In genomic region chr1:232682248-232682647, GRCh38 we compare ENCODE assay signal across 28 cellular contexts. TPM values are rescaled to one million over a fixed set of nuclear protein-coding genes. Genes with fewer than 3 reads are reported as not detected.
DNase-seq lines count a peak whose midpoint lies in the region; ATAC-seq and TF ChIP-seq lines count a peak whose summit lies in the region.
"Had no signal": no experiment of that assay in that cellular context is flagged by ENCODE, and none has a peak within 500 bp of the region (broad histone marks: within the 10 kb centered on the region; RNA-seq: fewer than 3 reads in every experiment).

No MANE protein-coding gene starts in this region.

- H3K79me2 ChIP-seq in Karpas-422 (ENCODE audit: low read length) = no peaks in the 10 kb centered on the region

- H3K9ac ChIP-seq in colonic mucosa (ENCODE audit: low read depth in 2 of 2, low read length in 2 of 2) (no peak overlapping the region), Karpas-422 (ENCODE audit: low read length) (no peak overlapping the region)

- H3K4me1 Mint-ChIP-seq in activated T-cell treated with anti-CD3 and anti-CD28 coated beads, Interleukin-2, amount 50 U/mL, for 4 hours (ENCODE audit: low read depth) = no peaks in the 10 kb centered on the region
- H3K4me1 Mint-ChIP-seq: activated CD4-positive, alpha-beta T cell treated with anti-CD3 and anti-CD28 coated beads for 36 hours; stimulated activated effector memory CD8-positive, alpha-beta T cell treated with anti-CD3 and anti-CD28 coated beads, Interleukin-12 subunit alpha, Interleukin-12 subunit beta, amount 100 ng/mL, for 72 hours had no signal

- H3K4me2 ChIP-seq in Karpas-422 (ENCODE audit: low read depth, low read length, poor library complexity, severe bottlenecking) = no peak overlapping the region

- H4K20me1 ChIP-seq in Karpas-422 (ENCODE audit: insufficient read depth, low read depth, low read length) = no peaks in the 10 kb centered on the region

- H3K4me1 ChIP-seq in colonic mucosa = no peaks in the 10 kb centered on the region
- peaks cover 11% of the 10 kb centered on the region for H3K4me1 ChIP-seq in mucosa of descending colon (ENCODE audit: low read depth)
- peaks cover 1% of the 10 kb centered on the region for H3K4me1 ChIP-seq in Karpas-422 (ENCODE audit: low read length)
- H3K4me1 ChIP-seq: upper lobe of left lung had no signal

- no peaks in the 10 kb centered on the region for H3K36me3 ChIP-seq in colonic mucosa
- H3K36me3 ChIP-seq in mucosa of descending colon (ENCODE audit: low read depth) = no peaks in the 10 kb centered on the region
- no peaks in the 10 kb centered on the region for H3K36me3 ChIP-seq in Karpas-422 (ENCODE audit: insufficient read depth, low read length)
- H3K36me3 ChIP-seq: upper lobe of left lung had no signal

- no peaks in the 10 kb centered on the region for H3K27me3 ChIP-seq in colonic mucosa
- H3K27me3 ChIP-seq in Karpas-422 (ENCODE audit: low read length) = no peaks in the 10 kb centered on the region
- H3K27me3 ChIP-seq: upper lobe of left lung had no signal

- no peak overlapping the region for H2AFZ ChIP-seq in Karpas-422 (ENCODE audit: low read length)

- ATAC-seq in mucosa of descending colon = peak; percentile 85
- ATAC-seq in activated T-cell treated with anti-CD3 and anti-CD28 coated beads, Interleukin-2, amount 50 U/mL, for 4 hours = no peak
- ATAC-seq: activated CD4-positive, alpha-beta T cell treated with anti-CD3 and anti-CD28 coated beads for 36 hours; activated CD8-positive, alpha-beta T cell treated with anti-CD3 and anti-CD28 coated beads for 36 hours; HCT116; natural killer cell treated with Interleukin-12 subunit alpha and Interleukin-12 subunit beta and Interleukin-15 and Interleukin-18, amount 100 ng/mL, for 72 hours; stimulated activated effector memory CD8-positive, alpha-beta T cell treated with anti-CD3 and anti-CD28 coated beads, Interleukin-12 subunit alpha, Interleukin-12 subunit beta, amount 100 ng/mL, for 72 hours had no signal

- DNase-seq in A172 (ENCODE audit: low spot score) (peak; percentile 45), M059J (ENCODE audit: low read depth) (peak; percentile 37), colonic mucosa (peak; percentile 82), mucosa of descending colon (peak; percentile 74 to 79 (median 75)), Kasumi-1 (lab: John Stamatoyannopoulos, UW) (no peak), Karpas-422 (no peak), NCI-H2081 (lab: John Stamatoyannopoulos, UW) (no peak)
- no peak for DNase-seq in activated T-cell treated with anti-CD3 and anti-CD28 coated beads, Interleukin-2, amount 50 U/mL, for 4 hours
- DNase-seq: activated CD4-positive, alpha-beta T cell treated with anti-CD3 and anti-CD28 coated beads for 36 hours; activated CD8-positive, alpha-beta memory T cell treated with anti-CD3 and anti-CD28 coated beads, Interleukin-2, amount 50 U/mL, for 48 hours; activated CD8-positive, alpha-beta T cell treated with anti-CD3 and anti-CD28 coated beads for 36 hours; activated naive CD4-positive, alpha-beta T cell treated with anti-CD3 and anti-CD28 coated beads for 36 hours; amniotic stem cell; DMS79 treated with DMSO at 0.1 percent for 48 hours; effector CD8-positive, alpha-beta T cell; GF-D8; KBM-7; NCI-H1417; NCI-H2107; NCI-H748 treated with DMSO at 0.1 percent for 48 hours; SIG-M5; substantia nigra had no signal

- H3K36me3 Mint-ChIP-seq in activated T-cell treated with anti-CD3 and anti-CD28 coated beads, Interleukin-2, amount 50 U/mL, for 4 hours (ENCODE audit: insufficient read depth) = no peaks in the 10 kb centered on the region
- H3K36me3 Mint-ChIP-seq: CD14-positive monocyte; natural killer cell treated with Interleukin-12 subunit alpha and Interleukin-12 subunit beta and Interleukin-15 and Interleukin-18, amount 100 ng/mL, for 72 hours; stimulated activated effector memory CD8-positive, alpha-beta T cell treated with anti-CD3 and anti-CD28 coated beads, Interleukin-12 subunit alpha, Interleukin-12 subunit beta, amount 100 ng/mL, for 72 hours had no signal

- H3K27ac ChIP-seq in colonic mucosa = peak overlapping the region; percentile 20
- no peak overlapping the region for H3K27ac ChIP-seq in Karpas-422 (ENCODE audit: low read length)
- H3K27ac ChIP-seq: epithelial cell of prostate, upper lobe of left lung had no signal

- intact Hi-C loops in colonic mucosa (cut with DNase I) (loop anchor here (10.0 kb wide), 1 partner anchor 83 kb away; no protein-coding TSS in a partner anchor), mucosa of descending colon (cut with DNase I, micrococcal nuclease) (no loop called here)

- H3K9me3 ChIP-seq in colonic mucosa (no peaks in the 10 kb centered on the region), mucosa of descending colon (no peaks in the 10 kb centered on the region), Karpas-422 (ENCODE audit: low read length) (no peaks in the 10 kb centered on the region)
- H3K9me3 ChIP-seq: upper lobe of left lung had no signal

- H3K4me3 Mint-ChIP-seq in activated T-cell treated with anti-CD3 and anti-CD28 coated beads, Interleukin-2, amount 50 U/mL, for 4 hours = no peak overlapping the region
- H3K4me3 Mint-ChIP-seq: activated CD4-positive, alpha-beta T cell treated with anti-CD3 and anti-CD28 coated beads for 36 hours; activated CD8-positive, alpha-beta T cell treated with anti-CD3 and anti-CD28 coated beads for 36 hours; activated naive CD4-positive, alpha-beta T cell treated with anti-CD3 and anti-CD28 coated beads for 36 hours; CD14-positive monocyte; natural killer cell treated with Interleukin-12 subunit alpha and Interleukin-12 subunit beta and Interleukin-15 and Interleukin-18, amount 100 ng/mL, for 72 hours; stimulated activated effector memory CD8-positive, alpha-beta T cell treated with anti-CD3 and anti-CD28 coated beads, Interleukin-12 subunit alpha, Interleukin-12 subunit beta, amount 100 ng/mL, for 72 hours had no signal

- H3K9me2 ChIP-seq in Karpas-422 (replicated peaks; ENCODE audit: insufficient read depth, low read length) = no peaks in the 10 kb centered on the region

- TF ChIP-seq CTCF in colonic mucosa (IDR thresholded peaks at IDR 0.05) (no peak), mucosa of descending colon (IDR thresholded peaks at IDR 0.05) (no peak)

- H3K4me3 ChIP-seq in colonic mucosa (no peak overlapping the region), mucosa of descending colon (no peak overlapping the region), Karpas-422 (ENCODE audit: low read length) (no peak overlapping the region)
- H3K4me3 ChIP-seq: upper lobe of left lung had no signal

- no peaks in the 10 kb centered on the region for H3K9me3 Mint-ChIP-seq in activated T-cell treated with anti-CD3 and anti-CD28 coated beads, Interleukin-2, amount 50 U/mL, for 4 hours
- H3K9me3 Mint-ChIP-seq: activated CD8-positive, alpha-beta T cell treated with anti-CD3 and anti-CD28 coated beads for 36 hours; activated naive CD4-positive, alpha-beta T cell treated with anti-CD3 and anti-CD28 coated beads for 36 hours; natural killer cell treated with Interleukin-12 subunit alpha and Interleukin-12 subunit beta and Interleukin-15 and Interleukin-18, amount 100 ng/mL, for 72 hours; stimulated activated effector memory CD8-positive, alpha-beta T cell treated with anti-CD3 and anti-CD28 coated beads, Interleukin-12 subunit alpha, Interleukin-12 subunit beta, amount 100 ng/mL, for 72 hours had no signal

- no peaks in the 10 kb centered on the region for H3K27me3 Mint-ChIP-seq in activated T-cell treated with anti-CD3 and anti-CD28 coated beads, Interleukin-2, amount 50 U/mL, for 4 hours (ENCODE audit: low read depth)

RNA-seq across cellular contexts. Expression of gene SIPA1L2, which starts 52.3 kb away (rescaled TPM):
- total RNA-seq in A172 (2014; rRNA removed; shearing (Covaris generic)) = 0.77 and 1.2 TPM in 2 replicates
- 25.5 and 45.0 TPM in 2 replicates for total RNA-seq in M059J (2014; rRNA removed; shearing (Covaris generic))
- 10 to 100 TPM; 53.6 to 64.4 TPM for total RNA-seq in colonic mucosa
- total RNA-seq in mucosa of descending colon = 10 to 100 TPM; 78.7 to 94.4 (median 79.0) TPM
- 10 to 100 TPM in 1 of 3 donors, 1 to 10 TPM in 2; 5.3 to 13.8 (median 6.7) TPM for total RNA-seq in activated T-cell treated with anti-CD3 and anti-CD28 coated beads, Interleukin-2, amount 50 U/mL, for 4 hours
- total RNA-seq in Karpas-422 (2014; rRNA removed; shearing (Covaris generic); ENCODE audit: low replicate concordance) = 0.04 TPM in 1 of 2 replicates, not detected in the other

Comparison
In these comparisons a context has a peak if more than half of its experiments do, and no peak if none do; other contexts are left out.
1. DNase-seq: peak in A172 (single experiment), M059J (single experiment), colonic mucosa (single experiment) and mucosa of descending colon (3 of 3); none in Kasumi-1 (0 of 2), activated T-cell treated with anti-CD3 and anti-CD28 coated beads, Interleukin-2, amount 50 U/mL, for 4 hours (single experiment), Karpas-422 (single experiment) and NCI-H2081 (0 of 2).